8 cellular contexts compared by ENCODE assay signal in the genomic region with DNA sequence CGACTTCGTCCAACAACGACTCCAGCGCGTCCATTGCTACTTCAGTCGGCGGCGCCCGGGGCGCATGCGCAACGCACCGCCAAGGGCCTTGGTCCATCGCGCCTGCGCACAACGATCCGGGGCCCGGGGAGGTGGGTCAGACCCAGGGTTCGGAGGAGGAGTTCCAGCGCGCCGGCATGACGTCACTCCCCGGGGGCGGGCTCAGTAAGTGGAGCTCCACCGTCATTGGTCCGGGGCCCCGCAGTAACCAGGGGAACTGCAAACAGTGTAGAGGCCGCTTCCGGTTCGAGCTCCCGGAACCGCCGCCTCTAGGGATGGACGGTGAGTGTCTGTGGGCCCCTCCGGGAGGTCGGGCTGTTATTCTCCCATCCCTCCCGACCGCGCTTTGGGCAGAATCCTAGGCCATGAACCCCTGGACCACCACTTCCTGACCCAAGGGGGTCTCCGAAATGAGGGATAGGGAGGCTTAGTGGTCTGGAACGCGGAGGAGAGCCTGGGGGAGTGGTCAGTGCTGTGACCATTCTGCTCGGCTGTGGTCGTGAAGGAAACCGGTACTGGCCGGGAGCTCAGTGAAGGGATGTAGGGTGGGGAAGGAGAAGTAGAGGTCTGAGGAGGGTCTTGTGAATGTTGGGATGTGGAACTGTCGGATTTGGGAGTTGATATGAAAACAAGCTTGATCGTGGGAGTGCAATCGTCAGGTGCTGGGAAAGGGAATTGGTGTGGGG. TPM values are rescaled to one million over a fixed set of nuclear protein-coding genes. Genes with fewer than 3 reads are reported as not detected.
DNase-seq lines count a peak whose midpoint lies in the region; ATAC-seq and TF ChIP-seq lines count a peak whose summit lies in the region.

GTF3C1 (minus strand) TSS at position 57 of the 725 bp plus-strand sequence; CDS start at position 34, 23 bp downstream.
KATNIP (plus strand) TSS at position 288 of the 725 bp plus-strand sequence; CDS start at position 315, 27 bp downstream.

- H3K4me3 ChIP-seq in kidney epithelial cell (ENCODE audit: low read depth, low read length): peak within 1 kb of the TSS; percentile 100

- no peak for TF ChIP-seq CTCF in kidney epithelial cell (IDR thresholded peaks at IDR 0.05; ENCODE audit: insufficient read depth, low read length, poor library complexity, severe bottlenecking)

- H3K27me3 ChIP-seq in kidney epithelial cell (ENCODE audit: control insufficient read depth, insufficient read depth, low read length): no peaks in the 10 kb centered on the region

- ATAC-seq in HG03432 (IDR thresholded peaks at IDR 0.05; ENCODE audit: unreplicated experiment): peak; percentile 94

- DNase-seq in AG20443 (ENCODE audit: low spot score): peak; percentile 100
- peak; percentile 95 for DNase-seq in NCI-H510A (lab: John Stamatoyannopoulos, UW)
- peak; percentile 100 for DNase-seq in activated CD4-positive, alpha-beta T cell treated with anti-CD3 and anti-CD28 coated beads for 1 hour
- DNase-seq in cerebellum (ENCODE audit: low spot score): peak; percentile 100
- peak; percentile 81 for DNase-seq in kidney epithelial cell (ENCODE audit: low read depth)
- peak; percentile 100 for DNase-seq in stimulated activated CD4-positive, alpha-beta T cell treated with anti-CD3 and anti-CD28 coated beads, Interleukin-1b, Interleukin-23, amount 100 ng/mL, for 1 hour (ENCODE audit: low read depth in 2 of 2)

- TF ChIP-seq POLR2A in GM19099 (IDR thresholded peaks at IDR 0.05; ENCODE audit: extremely low read depth, insufficient read length, low read depth): peak; percentile 68

- no peaks in the 10 kb centered on the region for H3K36me3 ChIP-seq in kidney epithelial cell (ENCODE audit: control insufficient read depth, insufficient read depth, low read length)

RNA-seq across cellular contexts. Expression of gene GTF3C1, which starts in this region (rescaled TPM):
- total RNA-seq in cerebellum (56.7 TPM), kidney epithelial cell (81.6 and 89.7 TPM in 2 replicates)

RNA-seq across cellular contexts. Expression of gene KATNIP, which starts in this region (rescaled TPM):
- 26.7 TPM for total RNA-seq in cerebellum
- 20.4 and 24.4 TPM in 2 replicates for total RNA-seq in kidney epithelial cell

Comparison
In these comparisons a context has a peak if more than half of its experiments do, and no peak if none do; other contexts are left out.
1. Peak in every context shown above with its lines: DNase-seq, ATAC-seq and H3K4me3 ChIP-seq.